ENCODE assay signal across 11 cellular contexts in genomic region chr20:21512634-21513180, GRCh38. TPM values are rescaled to one million over a fixed set of nuclear protein-coding genes. Genes with fewer than 3 reads are reported as not detected.
A peak's percentile ranks its signal among the peaks of the same experiment; 100 is the strongest.
DNase-seq lines count a peak whose midpoint lies in the region; ATAC-seq and TF ChIP-seq lines count a peak whose summit lies in the region.
"Had no signal": no experiment of that assay in that cellular context is flagged by ENCODE, and none has a peak within 500 bp of the region (broad histone marks: within the 10 kb centered on the region; RNA-seq: fewer than 3 reads in every experiment).

No MANE protein-coding gene starts in this region.

- TF ChIP-seq CTCF in endothelial cell (IDR thresholded peaks at IDR 0.05; ENCODE audit: unreplicated experiment) (no peak), progenitor cell of endocrine pancreas (IDR thresholded peaks at IDR 0.05; ENCODE audit: unreplicated experiment) (no peak)

- no peak for DNase-seq in CD4-positive, alpha-beta memory T cell
- DNase-seq in M059J (ENCODE audit: low read depth) (peak; percentile 33), endothelial cell (ENCODE audit: low spot score) (no peak), progenitor cell of endocrine pancreas (ENCODE audit: low spot score, unreplicated experiment) (no peak), NCI-H2107 treated with DMSO at 0.1 percent for 48 hours (lab: John Stamatoyannopoulos, UW; ENCODE audit: unreplicated experiment) (no peak), RPMI8226 (no peak), NCI-H1436 treated with DMSO at 0.1 percent for 48 hours (lab: John Stamatoyannopoulos, UW) (no peak)
- DNase-seq: colonic mucosa, NCI-H510A treated with DMSO at 0.1 percent for 48 hours had no signal

- ATAC-seq in GM21619 (IDR thresholded peaks at IDR 0.05; ENCODE audit: unreplicated experiment): no peak

- H3K4me1 ChIP-seq in CD4-positive, alpha-beta memory T cell (ENCODE audit: insufficient read depth, low read length): peaks cover 68% of the 10 kb centered on the region
- H3K4me1 ChIP-seq: colonic mucosa had no signal

- no peaks in the 10 kb centered on the region for H3K9me3 ChIP-seq in CD4-positive, alpha-beta memory T cell (ENCODE audit: control insufficient read depth in 1 of 2, low read length in 2 of 2)
- H3K9me3 ChIP-seq: colonic mucosa had no signal

- CTCF ChIA-PET in CD4-positive, alpha-beta memory T cell (lab: Charles Lee; ENCODE audit: partially characterized antibody): interaction anchor here (0.9 kb wide), 1 partner anchor 278 kb away, joined by 3 read pairs; no protein-coding TSS in a partner anchor

- peak overlapping the region in 1 of 7 donors; percentile 64 for H3K27ac Mint-ChIP-seq in CD4-positive, alpha-beta memory T cell
- H3K27ac Mint-ChIP-seq in endothelial cell (ENCODE audit: unreplicated experiment) (no peak overlapping the region), progenitor cell of endocrine pancreas (no peak overlapping the region)

- H3K36me3 ChIP-seq in CD4-positive, alpha-beta memory T cell (ENCODE audit: insufficient read depth, low read length): no peaks in the 10 kb centered on the region
- H3K36me3 ChIP-seq: colonic mucosa had no signal

- H3K4me3 Mint-ChIP-seq in CD4-positive, alpha-beta memory T cell: peak overlapping the region in 7 of 8 donors; percentile 69 to 81 (median 76)
- H3K4me3 Mint-ChIP-seq in endothelial cell (ENCODE audit: unreplicated experiment) (peak overlapping the region; percentile 71), progenitor cell of endocrine pancreas (ENCODE audit: low read depth) (peak overlapping the region; percentile 44)

- POLR2A ChIA-PET in CD4-positive, alpha-beta memory T cell (lab: Charles Lee; ENCODE audit: partially characterized antibody): interaction anchor here (0.7 kb wide), 1 partner anchor 117 kb away, joined by 3 read pairs; no protein-coding TSS in a partner anchor

- peaks cover 29 to 83% (median 58%) of the 10 kb centered on the region in 4 donors for H3K4me1 Mint-ChIP-seq in CD4-positive, alpha-beta memory T cell
- H3K4me1 Mint-ChIP-seq in endothelial cell (ENCODE audit: unreplicated experiment): peaks cover 33% of the 10 kb centered on the region
- peaks cover 20% of the 10 kb centered on the region for H3K4me1 Mint-ChIP-seq in progenitor cell of endocrine pancreas (ENCODE audit: low read depth)

- H3K27me3 Mint-ChIP-seq in CD4-positive, alpha-beta memory T cell: peaks cover 57 to 63% of the 10 kb centered on the region in 2 donors
- H3K27me3 Mint-ChIP-seq in endothelial cell (ENCODE audit: unreplicated experiment) (peaks cover 42% of the 10 kb centered on the region), progenitor cell of endocrine pancreas (peaks cover 87% of the 10 kb centered on the region)

- peaks cover 0 to 16% (median 0%) of the 10 kb centered on the region in 8 donors for H3K9me3 Mint-ChIP-seq in CD4-positive, alpha-beta memory T cell
- no peaks in the 10 kb centered on the region for H3K9me3 Mint-ChIP-seq in endothelial cell (ENCODE audit: unreplicated experiment)
- no peaks in the 10 kb centered on the region for H3K9me3 Mint-ChIP-seq in progenitor cell of endocrine pancreas (ENCODE audit: low read depth)

- H3K4me3 ChIP-seq in CD4-positive, alpha-beta memory T cell (ENCODE audit: low read length in 2 of 2): peak overlapping the region in 1 of 2 donors; percentile 24
- H3K4me3 ChIP-seq: colonic mucosa had no signal

- H3K27me3 ChIP-seq in CD4-positive, alpha-beta memory T cell (ENCODE audit: insufficient read depth, low read length): peaks cover 72% of the 10 kb centered on the region

- intact Hi-C loops in CD4-positive, alpha-beta memory T cell (cut with micrococcal nuclease): loop anchor here (5.0 kb wide), 1 partner anchor 410 kb away; no protein-coding TSS in a partner anchor

- H3K36me3 Mint-ChIP-seq in CD4-positive, alpha-beta memory T cell: no peaks in the 10 kb centered on the region
- H3K36me3 Mint-ChIP-seq in endothelial cell (ENCODE audit: low read depth, unreplicated experiment): no peaks in the 10 kb centered on the region
- H3K36me3 Mint-ChIP-seq in progenitor cell of endocrine pancreas (ENCODE audit: insufficient read depth): no peaks in the 10 kb centered on the region

- H3K27ac ChIP-seq in CD4-positive, alpha-beta memory T cell (ENCODE audit: low read depth, low read length): no peak overlapping the region
- H3K27ac ChIP-seq: colonic mucosa had no signal

RNA-seq across cellular contexts. Expression of gene NKX2-2, which starts 1.2 kb away (rescaled TPM):
- total RNA-seq in CD4-positive, alpha-beta memory T cell: not detected
- not detected for polyA plus RNA-seq in CD4-positive, alpha-beta memory T cell
- total RNA-seq in M059J (2014; rRNA removed; shearing (Covaris generic)): 1.7 and 2.6 TPM in 2 replicates
- total RNA-seq in endothelial cell (ENCODE audit: unreplicated experiment) (0.82 TPM), progenitor cell of endocrine pancreas (15.5 and 16.1 TPM in 2 replicates)
- total RNA-seq: left lobe of liver had no signal
